33 cellular contexts compared by ENCODE assay signal in genomic region chr16:85294810-85295508, GRCh38.
"Had no signal": no experiment of that assay in that cellular context is flagged by ENCODE, and none has a peak within 500 bp of the region (broad histone marks: within the 10 kb centered on the region; RNA-seq: fewer than 3 reads in every experiment).

No MANE protein-coding gene starts in this region.

- H3K4me1 Mint-ChIP-seq: activated CD4-positive, alpha-beta memory T cell treated with anti-CD3 and anti-CD28 coated beads, Interleukin-2, amount 10 ng/mL, durations not matched to agents 7 days and 5 days; activated CD8-positive, alpha-beta memory T cell treated with anti-CD3 and anti-CD28 coated beads, Interleukin-2, amount 10 ng/mL, durations not matched to agents 7 days and 5 days; activated naive CD4-positive, alpha-beta T cell treated with anti-CD3 and anti-CD28 coated beads, Interleukin-2, amount 10 ng/mL, durations not matched to agents 7 days and 5 days; activated naive CD8-positive, alpha-beta T cell treated with anti-CD3 and anti-CD28 coated beads, Interleukin-2, amount 50 U/mL, for 24 hours had no signal

- H3K9me3 ChIP-seq: Peyer's patch, SJSA1, SK-N-SH had no signal

- DNase-seq: activated CD4-positive, alpha-beta memory T cell treated with anti-CD3 and anti-CD28 coated beads, Interleukin-2, amount 10 ng/mL, durations not matched to agents 7 days and 5 days; activated CD4-positive, alpha-beta T cell treated with anti-CD3 and anti-CD28 coated beads for 1 hour; activated CD4-positive, alpha-beta T cell treated with anti-CD3 and anti-CD28 coated beads for 48 hours; activated CD4-positive, CD25-positive, alpha-beta regulatory T cell; activated CD8-positive, alpha-beta memory T cell treated with anti-CD3 and anti-CD28 coated beads for 24 hours; activated CD8-positive, alpha-beta memory T cell treated with anti-CD3 and anti-CD28 coated beads, Interleukin-2, amount 10 ng/mL, durations not matched to agents 7 days and 5 days; activated CD8-positive, alpha-beta memory T cell treated with anti-CD3 and anti-CD28 coated beads, Interleukin-2, amount 50 U/mL, for 48 hours; activated effector memory CD4-positive, alpha-beta T cell treated with Interleukin-2 at 50 U/mL for 16 hours; activated naive CD4-positive, alpha-beta T cell treated with anti-CD3 and anti-CD28 coated beads, Interleukin-2, amount 10 ng/mL, durations not matched to agents 7 days and 5 days; activated naive CD8-positive, alpha-beta T cell treated with anti-CD3 and anti-CD28 coated beads, Interleukin-2, amount 50 U/mL, for 24 hours; activated T-cell treated with anti-CD3 and anti-CD28 coated beads, Interleukin-2, amount 50 U/mL, for 48 hours; anterior cingulate cortex; caudate nucleus; cerebellar nuclear complex; Karpas-422; NCI-H1436; NCI-H2029; NCI-H510A; NCI-H526; NCI-H748 treated with DMSO at 0.1 percent for 48 hours; NK-92 treated with Interleukin-12 subunit alpha and Interleukin-12 subunit beta, amount 100 ng/mL, for 24 hours; PC-3; Peyer's patch; RPMI8226; SHP77 treated with DMSO at 0.1 percent for 48 hours; SK-N-SH; T-cell; T-helper 2 cell; T-helper 9 cell had no signal

- H3K9ac ChIP-seq: SK-N-SH had no signal

- H3K27ac ChIP-seq: Peyer's patch, SJSA1, VCaP had no signal

- H3K27me3 Mint-ChIP-seq: activated CD4-positive, alpha-beta memory T cell treated with anti-CD3 and anti-CD28 coated beads, Interleukin-2, amount 10 ng/mL, durations not matched to agents 7 days and 5 days; activated CD8-positive, alpha-beta memory T cell treated with anti-CD3 and anti-CD28 coated beads, Interleukin-2, amount 10 ng/mL, durations not matched to agents 7 days and 5 days; activated naive CD8-positive, alpha-beta T cell had no signal

- H3K9me3 Mint-ChIP-seq: activated CD4-positive, alpha-beta memory T cell treated with anti-CD3 and anti-CD28 coated beads, Interleukin-2, amount 10 ng/mL, durations not matched to agents 7 days and 5 days; activated naive CD4-positive, alpha-beta T cell treated with anti-CD3 and anti-CD28 coated beads, Interleukin-2, amount 10 ng/mL, durations not matched to agents 7 days and 5 days; activated naive CD8-positive, alpha-beta T cell treated with anti-CD3 and anti-CD28 coated beads, Interleukin-2, amount 50 U/mL, for 24 hours; brain; T-cell had no signal

- ATAC-seq: activated CD8-positive, alpha-beta memory T cell treated with anti-CD3 and anti-CD28 coated beads, Interleukin-2, amount 10 ng/mL, durations not matched to agents 7 days and 5 days; activated naive CD8-positive, alpha-beta T cell treated with anti-CD3 and anti-CD28 coated beads, Interleukin-2, amount 50 U/mL, for 24 hours; PC-3; T-cell had no signal

- H3K4me3 Mint-ChIP-seq: activated CD4-positive, alpha-beta memory T cell treated with anti-CD3 and anti-CD28 coated beads, Interleukin-2, amount 10 ng/mL, durations not matched to agents 7 days and 5 days; activated CD8-positive, alpha-beta memory T cell treated with anti-CD3 and anti-CD28 coated beads, Interleukin-2, amount 10 ng/mL, durations not matched to agents 7 days and 5 days; activated naive CD4-positive, alpha-beta T cell treated with anti-CD3 and anti-CD28 coated beads, Interleukin-2, amount 10 ng/mL, durations not matched to agents 7 days and 5 days; activated naive CD8-positive, alpha-beta T cell; activated naive CD8-positive, alpha-beta T cell treated with anti-CD3 and anti-CD28 coated beads, Interleukin-2, amount 50 U/mL, for 24 hours; brain; T-cell had no signal

- H3K4me2 ChIP-seq: SK-N-SH had no signal

- H3K4me3 ChIP-seq: Peyer's patch, SJSA1 had no signal

- H3K27ac Mint-ChIP-seq: activated CD4-positive, alpha-beta memory T cell treated with anti-CD3 and anti-CD28 coated beads, Interleukin-2, amount 10 ng/mL, durations not matched to agents 7 days and 5 days; activated CD8-positive, alpha-beta memory T cell treated with anti-CD3 and anti-CD28 coated beads, Interleukin-2, amount 10 ng/mL, durations not matched to agents 7 days and 5 days; activated naive CD4-positive, alpha-beta T cell treated with anti-CD3 and anti-CD28 coated beads, Interleukin-2, amount 10 ng/mL, durations not matched to agents 7 days and 5 days; activated naive CD8-positive, alpha-beta T cell; activated naive CD8-positive, alpha-beta T cell treated with anti-CD3 and anti-CD28 coated beads, Interleukin-2, amount 50 U/mL, for 24 hours; T-cell had no signal

- H3K27me3 ChIP-seq: Peyer's patch, SJSA1 had no signal

- H3K36me3 Mint-ChIP-seq: activated CD8-positive, alpha-beta memory T cell treated with anti-CD3 and anti-CD28 coated beads, Interleukin-2, amount 10 ng/mL, durations not matched to agents 7 days and 5 days; activated naive CD4-positive, alpha-beta T cell treated with anti-CD3 and anti-CD28 coated beads, Interleukin-2, amount 10 ng/mL, durations not matched to agents 7 days and 5 days; activated naive CD8-positive, alpha-beta T cell; brain; T-cell had no signal

- H3K36me3 ChIP-seq: Peyer's patch, SJSA1 had no signal
